ENCODE assay signal across 8 cellular contexts in genomic region chr6:132812255-132812732, GRCh38. TPM values are rescaled to one million over a fixed set of nuclear protein-coding genes. Genes with fewer than 3 reads are reported as not detected.
DNase-seq lines count a peak whose midpoint lies in the region; ATAC-seq and TF ChIP-seq lines count a peak whose summit lies in the region.

No MANE protein-coding gene starts in this region.

- intact Hi-C loops in adrenal gland (cut with DNase I), result no loop called here
- intact Hi-C loops in tibial artery (cut with DNase I; ENCODE audit: low total_unique reads), result loop anchor here (10.0 kb wide), 1 partner anchor 1143 kb away; the partner anchor contains the start of gene TBPL1

- peak overlapping the region; percentile 98; the same call in 1 of the 2 replicates for H3K9ac ChIP-seq in HUES48 (ENCODE audit: low read depth, low read length)

- CTCF ChIA-PET in BJ (lab: Yijun Ruan, JAX), result interaction anchor here (0.5 to 5.3 kb wide), 4 partner anchors 13 to 154 kb away, joined by 3 to 36 read pairs (median 3); partner anchors contain the start of gene SLC18B1

- H3K36me3 ChIP-seq in BJ (ENCODE audit: control insufficient read depth, insufficient read depth, low read length) (peaks cover 4% of the 10 kb centered on the region), HUES48 (ENCODE audit: control insufficient read depth, insufficient read depth, low read length) (peaks cover 26% of the 10 kb centered on the region), adrenal gland (replicated peaks in 1 of 2) (peaks cover 0 to 20% of the 10 kb centered on the region in 2 donors), tibial artery (peaks cover 7 to 14% (median 14%) of the 10 kb centered on the region in 3 donors), WERI-Rb-1 (peaks cover 27% of the 10 kb centered on the region)

- H3K4me3 ChIP-seq in BJ (ENCODE audit: low read depth, low read length) (peak overlapping the region; percentile 69), HUES48 (ENCODE audit: low read depth, low read length) (peak overlapping the region; percentile 97), adrenal gland (peak overlapping the region in 3 of 4 donors; percentile 17 to 86 (median 83)), tibial artery (peak overlapping the region; percentile 81 to 84), WERI-Rb-1 (ENCODE audit: low read depth, low read length) (no peak overlapping the region)

- H3K9me3 ChIP-seq in HUES48 (ENCODE audit: control insufficient read depth, insufficient read depth, low read length), result no peaks in the 10 kb centered on the region
- no peaks in the 10 kb centered on the region for H3K9me3 ChIP-seq in adrenal gland (replicated peaks in 1 of 3)
- no peaks in the 10 kb centered on the region for H3K9me3 ChIP-seq in tibial artery
- no peaks in the 10 kb centered on the region for H3K9me3 ChIP-seq in WERI-Rb-1 (ENCODE audit: severe bottlenecking)

- POLR2A ChIA-PET in BJ (lab: Charles Lee), result interaction anchor here (0.6 kb wide), 1 partner anchor 532 kb away, joined by 3 read pairs; no protein-coding TSS in a partner anchor

- H3K27ac ChIP-seq in HUES48 (ENCODE audit: low read depth, low read length), result peak overlapping the region; percentile 79
- H3K27ac ChIP-seq in adrenal gland, result peak overlapping the region; percentile 43 to 93 (median 91)
- H3K27ac ChIP-seq in layer of hippocampus (ENCODE audit: low read depth, low read length), result peak overlapping the region; percentile 75
- H3K27ac ChIP-seq in tibial artery, result peak overlapping the region; percentile 78 to 83
- no peak overlapping the region for H3K27ac ChIP-seq in WERI-Rb-1

- DNase-seq in BJ (ENCODE audit: low read depth), result no peak
- no peak for DNase-seq in adrenal gland
- DNase-seq in tibial artery, result no peak
- no peak for DNase-seq in WERI-Rb-1
- DNase-seq in OCI-M2 (lab: John Stamatoyannopoulos, UW; ENCODE audit: unreplicated experiment), result no peak

- H3K27me3 ChIP-seq in BJ (ENCODE audit: control insufficient read depth, insufficient read depth, low read length) (no peaks in the 10 kb centered on the region; the same call in 1 of the 2 replicates), HUES48 (ENCODE audit: control insufficient read depth, insufficient read depth, low read length) (no peaks in the 10 kb centered on the region), adrenal gland (no peaks in the 10 kb centered on the region), layer of hippocampus (ENCODE audit: control insufficient read depth, insufficient read depth, low read length) (no peaks in the 10 kb centered on the region), tibial artery (no peaks in the 10 kb centered on the region), WERI-Rb-1 (ENCODE audit: insufficient read depth, low read depth, severe bottlenecking) (peaks cover 20% of the 10 kb centered on the region)

- H3K4me1 ChIP-seq in HUES48 (ENCODE audit: control insufficient read depth, insufficient read depth, low read length), result peaks cover 13% of the 10 kb centered on the region
- peaks cover 15 to 38% of the 10 kb centered on the region in 2 donors for H3K4me1 ChIP-seq in adrenal gland (replicated peaks in 1 of 2)
- peaks cover 0 to 28% (median 18%) of the 10 kb centered on the region in 4 donors for H3K4me1 ChIP-seq in tibial artery

- 9 to 21% (median 16%) methylated on average over 2 of the region's 2 CpGs for WGBS in adrenal gland, 4 donors

- TF ChIP-seq POLR2A in adrenal gland (IDR thresholded peaks at IDR 0.05), result no peak

- TF ChIP-seq CTCF in BJ (IDR thresholded peaks at IDR 0.05; ENCODE audit: insufficient read depth, low read depth, low read length) (no peak), adrenal gland (IDR thresholded peaks at IDR 0.05) (no peak), tibial artery (IDR thresholded peaks at IDR 0.05) (no peak), WERI-Rb-1 (IDR thresholded peaks at IDR 0.05; ENCODE audit: low read depth, low read length) (no peak)

- no peak for ATAC-seq in HG02763 (IDR thresholded peaks at IDR 0.05; ENCODE audit: unreplicated experiment)

RNA-seq across cellular contexts. Expression of gene RPS12, which starts 2.1 kb away (rescaled TPM):
- polyA plus RNA-seq in BJ (2011; rRNA removed) (3,063 and 4,031 TPM in 2 replicates), adrenal gland (1,000 to 10,000 TPM in 1 of 3 donors, 100 to 1,000 TPM in 2; 901 to 1,022 (median 931) TPM)
- polyA minus RNA-seq in BJ (2011; rRNA and poly(A)+ RNA removed), result 1,142 and 1,893 TPM in 2 replicates
- 1,000 to 10,000 TPM in 2 of 8 donors, 100 to 1,000 TPM in 6; 686 to 1,861 (median 832) TPM for total RNA-seq in adrenal gland

RNA-seq across cellular contexts. Expression of gene SLC18B1, which starts 13.9 kb away (rescaled TPM):
- polyA plus RNA-seq in BJ (2011; rRNA removed), result 0.63 and 1.9 TPM in 2 replicates
- polyA minus RNA-seq in BJ (2011; rRNA and poly(A)+ RNA removed), result 0.62 and 0.90 TPM in 2 replicates
- 10 to 100 TPM in 7 of 8 donors, 1 to 10 TPM in 1; 8.7 to 32.8 (median 14.9) TPM for total RNA-seq in adrenal gland
- polyA plus RNA-seq in adrenal gland, result 10 to 100 TPM; 10.1 to 10.5 (median 10.2) TPM

RNA-seq across cellular contexts. Expression of gene VNN2, which starts 54.6 kb away (rescaled TPM):
- polyA plus RNA-seq in BJ (2011; rRNA removed), result not detected in 2 replicates
- polyA minus RNA-seq in BJ (2011; rRNA and poly(A)+ RNA removed), result not detected in 2 replicates
- total RNA-seq in adrenal gland, result 1 to 10 TPM; 1.6 to 9.5 (median 4.2) TPM
- 1 to 10 TPM in 2 of 3 donors, under 1 TPM in 1; 0.91 to 3.1 (median 1.4) TPM for polyA plus RNA-seq in adrenal gland
